ENCODE assay signal across 28 cellular contexts in genomic region chrX:120801426-120801825, GRCh38.
"Had no signal": no experiment of that assay in that cellular context is flagged by ENCODE, and none has a peak within 500 bp of the region (broad histone marks: within the 10 kb centered on the region; RNA-seq: fewer than 3 reads in every experiment).

No MANE protein-coding gene starts in this region.

- H3K4me3 ChIP-seq: body of pancreas, esophagus squamous epithelium, gastroesophageal sphincter, heart right ventricle, hepatocyte had no signal

- H3K4me3 Mint-ChIP-seq: activated naive CD8-positive, alpha-beta T cell; activated T-cell treated with anti-CD3 and anti-CD28 coated beads, Interleukin-2, amount 50 U/mL, for 24 hours; activated T-helper 17 cell treated with anti-CD3 and anti-CD28 coated beads, Interleukin-2, amount 50 U/mL, for 72 hours; T-helper 17 cell; T-helper 2 cell treated with Interferon-gamma antibody and Interleukin-4, amounts not matched to agents 5 μg/mL and 100 μg/mL, for 36 hours had no signal

- H3K27ac ChIP-seq: body of pancreas, epithelial cell of prostate, esophagus squamous epithelium, gastroesophageal sphincter, heart right ventricle, hepatocyte, WERI-Rb-1 had no signal

- H3K27me3 ChIP-seq: body of pancreas, esophagus squamous epithelium, gastroesophageal sphincter, hepatocyte had no signal

- H3K4me2 ChIP-seq: hepatocyte had no signal

- H3K27ac Mint-ChIP-seq: activated naive CD8-positive, alpha-beta T cell; activated T-helper 17 cell treated with anti-CD3 and anti-CD28 coated beads, Interleukin-2, amount 50 U/mL, for 72 hours; T-helper 17 cell; T-helper 2 cell treated with Interferon-gamma antibody and Interleukin-4, amounts not matched to agents 5 μg/mL and 100 μg/mL, for 36 hours had no signal

- H3K79me2 ChIP-seq: hepatocyte had no signal

- DNase-seq: activated CD4-positive, alpha-beta T cell treated with anti-CD3 and anti-CD28 coated beads for 4 hours; activated CD4-positive, CD25-positive, alpha-beta regulatory T cell; activated CD4-positive, CD25-positive, alpha-beta regulatory T cell treated with anti-CD3 and anti-CD28 coated beads, Interleukin-2, amount 50 U/mL, for 72 hours; activated CD8-positive, alpha-beta memory T cell treated with anti-CD3 and anti-CD28 coated beads, Interleukin-2, amount 50 U/mL, for 48 hours; activated effector memory CD4-positive, alpha-beta T cell treated with anti-CD3 and anti-CD28 coated beads, Interleukin-2, amount 50 U/mL, for 16 hours; activated naive CD4-positive, alpha-beta T cell treated with anti-CD3 and anti-CD28 coated beads, Interleukin-2, amount 50 U/mL, for 16 hours; activated T-cell treated with anti-CD3 and anti-CD28 coated beads for 4 hours; activated T-cell treated with anti-CD3 and anti-CD28 coated beads, Interleukin-2, amount 50 U/mL, for 24 hours; amniotic stem cell; anterior cingulate cortex; body of pancreas; caudate nucleus; cortex of kidney; dermis blood vessel endothelial cell; effector CD4-positive, alpha-beta T cell; esophagus squamous epithelium; foreskin melanocyte; heart right ventricle; T-helper 1 cell; T-helper 17 cell; T1000; WERI-Rb-1 had no signal

- ATAC-seq: activated T-helper 17 cell treated with anti-CD3 and anti-CD28 coated beads, Interleukin-2, amount 50 U/mL, for 72 hours; body of pancreas; gastroesophageal sphincter; heart right ventricle; T-helper 17 cell had no signal

- H3K27me3 Mint-ChIP-seq: activated naive CD8-positive, alpha-beta T cell; activated T-helper 17 cell treated with anti-CD3 and anti-CD28 coated beads, Interleukin-2, amount 50 U/mL, for 72 hours; T-helper 17 cell had no signal

- H3K4me1 ChIP-seq: body of pancreas, esophagus squamous epithelium, gastroesophageal sphincter had no signal

- H3K36me3 ChIP-seq: esophagus squamous epithelium, gastroesophageal sphincter, heart right ventricle, WERI-Rb-1 had no signal

- H3K9me3 Mint-ChIP-seq: activated T-cell treated with anti-CD3 and anti-CD28 coated beads, Interleukin-2, amount 50 U/mL, for 24 hours; activated T-helper 17 cell treated with anti-CD3 and anti-CD28 coated beads, Interleukin-2, amount 50 U/mL, for 72 hours had no signal

- H3K9me3 ChIP-seq: body of pancreas, esophagus squamous epithelium, gastroesophageal sphincter, heart right ventricle had no signal

- H2AFZ ChIP-seq: hepatocyte had no signal
